In the genomic region with DNA sequence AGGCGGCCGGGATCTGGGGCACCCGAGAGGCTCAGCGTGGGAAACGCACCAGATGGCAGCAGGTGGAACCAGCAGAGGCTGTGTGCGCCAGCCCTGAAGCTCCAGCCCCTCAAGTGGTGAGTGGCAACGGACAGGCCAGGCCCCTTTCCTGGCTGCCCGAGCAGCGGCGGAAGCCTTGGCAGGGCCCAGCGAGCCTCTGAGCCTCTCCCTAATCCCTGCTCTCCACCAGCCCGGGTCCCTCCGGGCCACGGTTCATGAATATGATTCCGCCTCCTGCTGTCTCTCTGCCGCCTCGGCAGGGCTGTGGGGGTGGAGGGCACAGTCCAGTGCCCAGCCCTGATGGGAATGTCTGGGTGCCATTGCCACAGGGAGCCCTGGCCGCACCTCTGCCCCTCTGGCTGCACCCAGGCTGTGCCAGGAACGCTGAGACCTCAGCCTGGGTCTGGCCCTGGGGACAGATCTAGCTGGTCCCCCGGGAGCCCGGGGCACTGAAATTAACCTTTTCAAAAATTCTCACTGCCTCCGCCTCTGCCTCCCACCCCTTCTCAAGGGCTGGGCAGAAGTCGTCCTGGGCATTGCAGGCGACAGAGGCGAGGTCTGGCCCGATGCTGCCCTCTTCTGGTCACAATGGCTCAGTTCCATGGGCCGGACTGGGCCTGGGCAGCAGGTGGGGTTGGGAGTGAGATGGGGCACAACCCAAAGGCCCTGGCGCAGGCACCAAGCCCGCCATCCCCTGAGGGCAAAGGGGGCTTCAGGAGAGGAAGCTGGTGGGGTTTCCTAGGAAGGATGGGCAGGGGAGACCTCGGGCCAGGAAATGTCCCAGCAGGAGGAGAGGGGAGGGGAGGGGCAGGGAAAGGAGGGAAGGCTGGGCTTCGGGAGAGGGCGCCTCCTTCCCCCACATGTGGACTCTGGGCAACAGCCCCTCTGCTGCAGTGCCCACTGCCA, we compare ENCODE assay signal across 1 cellular context.
TF ChIP-seq lines count a peak whose summit lies in the region.

No MANE protein-coding gene starts in this region.

TF ChIP-seq in HEK293, 187 proteins besides CTCF, POLR2A, EP300 and RAD21 (continued from another document):
- no peak for TF ChIP-seq ZNF132 (tag by site-specific recombination; IDR thresholded peaks at IDR 0.05; ENCODE audit: borderline replicate concordance)
- no peak for TF ChIP-seq ZNF785 (tag by site-specific recombination; IDR thresholded peaks at IDR 0.05)
- TF ChIP-seq ZNF184 (tag by site-specific recombination; IDR thresholded peaks at IDR 0.05) = no peak
- no peak for TF ChIP-seq ZNF121 (tag by site-specific recombination; IDR thresholded peaks at IDR 0.05)
- TF ChIP-seq ZNF223 (tag by site-specific recombination; IDR thresholded peaks at IDR 0.05) = no peak
- TF ChIP-seq GLI4 (tag by site-specific recombination; IDR thresholded peaks at IDR 0.05) = no peak
- no peak for TF ChIP-seq ZNF791 (tag by site-specific recombination; IDR thresholded peaks at IDR 0.05)
- TF ChIP-seq FEZF1 (tag by site-specific recombination; IDR thresholded peaks at IDR 0.05) = no peak
- TF ChIP-seq ZNF19 (tag by site-specific recombination; IDR thresholded peaks at IDR 0.05; ENCODE audit: low read depth) = no peak
- TF ChIP-seq ZBTB20 (tag by site-specific recombination; IDR thresholded peaks at IDR 0.05) = 0 out of 2 replicates have a peak, but pooled peaks have one; percentile 22
- TF ChIP-seq ZNF37A (tag by site-specific recombination; IDR thresholded peaks at IDR 0.05) = no peak
- TF ChIP-seq, protein P1, sequence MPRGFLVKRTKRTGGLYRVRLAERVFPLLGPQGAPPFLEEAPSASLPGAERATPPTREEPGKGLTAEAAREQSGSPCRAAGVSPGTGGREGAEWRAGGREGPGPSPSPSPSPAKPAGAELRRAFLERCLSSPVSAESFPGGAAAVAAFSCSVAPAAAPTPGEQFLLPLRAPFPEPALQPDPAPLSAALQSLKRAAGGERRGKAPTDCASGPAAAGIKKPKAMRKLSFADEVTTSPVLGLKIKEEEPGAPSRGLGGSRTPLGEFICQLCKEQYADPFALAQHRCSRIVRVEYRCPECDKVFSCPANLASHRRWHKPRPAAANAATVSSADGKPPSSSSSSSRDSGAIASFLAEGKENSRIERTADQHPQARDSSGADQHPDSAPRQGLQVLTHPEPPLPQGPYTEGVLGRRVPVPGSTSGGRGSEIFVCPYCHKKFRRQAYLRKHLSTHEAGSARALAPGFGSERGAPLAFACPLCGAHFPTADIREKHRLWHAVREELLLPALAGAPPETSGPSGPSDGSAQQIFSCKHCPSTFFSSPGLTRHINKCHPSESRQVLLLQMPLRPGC (tag by site-specific recombination; IDR thresholded peaks at IDR 0.05) = no peak
- TF ChIP-seq, protein P2, sequence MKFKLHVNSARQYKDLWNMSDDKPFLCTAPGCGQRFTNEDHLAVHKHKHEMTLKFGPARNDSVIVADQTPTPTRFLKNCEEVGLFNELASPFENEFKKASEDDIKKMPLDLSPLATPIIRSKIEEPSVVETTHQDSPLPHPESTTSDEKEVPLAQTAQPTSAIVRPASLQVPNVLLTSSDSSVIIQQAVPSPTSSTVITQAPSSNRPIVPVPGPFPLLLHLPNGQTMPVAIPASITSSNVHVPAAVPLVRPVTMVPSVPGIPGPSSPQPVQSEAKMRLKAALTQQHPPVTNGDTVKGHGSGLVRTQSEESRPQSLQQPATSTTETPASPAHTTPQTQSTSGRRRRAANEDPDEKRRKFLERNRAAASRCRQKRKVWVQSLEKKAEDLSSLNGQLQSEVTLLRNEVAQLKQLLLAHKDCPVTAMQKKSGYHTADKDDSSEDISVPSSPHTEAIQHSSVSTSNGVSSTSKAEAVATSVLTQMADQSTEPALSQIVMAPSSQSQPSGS (tag by site-specific recombination; IDR thresholded peaks at IDR 0.05; ENCODE audit: low read depth) = no peak
- no peak for TF ChIP-seq KLF7 (tag by site-specific recombination; IDR thresholded peaks at IDR 0.05; ENCODE audit: borderline replicate concordance)
- TF ChIP-seq, protein P3, sequence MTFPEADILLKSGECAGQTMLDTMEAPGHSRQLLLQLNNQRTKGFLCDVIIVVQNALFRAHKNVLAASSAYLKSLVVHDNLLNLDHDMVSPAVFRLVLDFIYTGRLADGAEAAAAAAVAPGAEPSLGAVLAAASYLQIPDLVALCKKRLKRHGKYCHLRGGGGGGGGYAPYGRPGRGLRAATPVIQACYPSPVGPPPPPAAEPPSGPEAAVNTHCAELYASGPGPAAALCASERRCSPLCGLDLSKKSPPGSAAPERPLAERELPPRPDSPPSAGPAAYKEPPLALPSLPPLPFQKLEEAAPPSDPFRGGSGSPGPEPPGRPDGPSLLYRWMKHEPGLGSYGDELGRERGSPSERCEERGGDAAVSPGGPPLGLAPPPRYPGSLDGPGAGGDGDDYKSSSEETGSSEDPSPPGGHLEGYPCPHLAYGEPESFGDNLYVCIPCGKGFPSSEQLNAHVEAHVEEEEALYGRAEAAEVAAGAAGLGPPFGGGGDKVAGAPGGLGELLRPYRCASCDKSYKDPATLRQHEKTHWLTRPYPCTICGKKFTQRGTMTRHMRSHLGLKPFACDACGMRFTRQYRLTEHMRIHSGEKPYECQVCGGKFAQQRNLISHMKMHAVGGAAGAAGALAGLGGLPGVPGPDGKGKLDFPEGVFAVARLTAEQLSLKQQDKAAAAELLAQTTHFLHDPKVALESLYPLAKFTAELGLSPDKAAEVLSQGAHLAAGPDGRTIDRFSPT (tag by site-specific recombination; IDR thresholded peaks at IDR 0.05) = peak; percentile 65
- TF ChIP-seq, protein P4, sequence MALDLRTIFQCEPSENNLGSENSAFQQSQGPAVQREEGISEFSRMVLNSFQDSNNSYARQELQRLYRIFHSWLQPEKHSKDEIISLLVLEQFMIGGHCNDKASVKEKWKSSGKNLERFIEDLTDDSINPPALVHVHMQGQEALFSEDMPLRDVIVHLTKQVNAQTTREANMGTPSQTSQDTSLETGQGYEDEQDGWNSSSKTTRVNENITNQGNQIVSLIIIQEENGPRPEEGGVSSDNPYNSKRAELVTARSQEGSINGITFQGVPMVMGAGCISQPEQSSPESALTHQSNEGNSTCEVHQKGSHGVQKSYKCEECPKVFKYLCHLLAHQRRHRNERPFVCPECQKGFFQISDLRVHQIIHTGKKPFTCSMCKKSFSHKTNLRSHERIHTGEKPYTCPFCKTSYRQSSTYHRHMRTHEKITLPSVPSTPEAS (tag by site-specific recombination; IDR thresholded peaks at IDR 0.05) = no peak
- TF ChIP-seq, protein P5, sequence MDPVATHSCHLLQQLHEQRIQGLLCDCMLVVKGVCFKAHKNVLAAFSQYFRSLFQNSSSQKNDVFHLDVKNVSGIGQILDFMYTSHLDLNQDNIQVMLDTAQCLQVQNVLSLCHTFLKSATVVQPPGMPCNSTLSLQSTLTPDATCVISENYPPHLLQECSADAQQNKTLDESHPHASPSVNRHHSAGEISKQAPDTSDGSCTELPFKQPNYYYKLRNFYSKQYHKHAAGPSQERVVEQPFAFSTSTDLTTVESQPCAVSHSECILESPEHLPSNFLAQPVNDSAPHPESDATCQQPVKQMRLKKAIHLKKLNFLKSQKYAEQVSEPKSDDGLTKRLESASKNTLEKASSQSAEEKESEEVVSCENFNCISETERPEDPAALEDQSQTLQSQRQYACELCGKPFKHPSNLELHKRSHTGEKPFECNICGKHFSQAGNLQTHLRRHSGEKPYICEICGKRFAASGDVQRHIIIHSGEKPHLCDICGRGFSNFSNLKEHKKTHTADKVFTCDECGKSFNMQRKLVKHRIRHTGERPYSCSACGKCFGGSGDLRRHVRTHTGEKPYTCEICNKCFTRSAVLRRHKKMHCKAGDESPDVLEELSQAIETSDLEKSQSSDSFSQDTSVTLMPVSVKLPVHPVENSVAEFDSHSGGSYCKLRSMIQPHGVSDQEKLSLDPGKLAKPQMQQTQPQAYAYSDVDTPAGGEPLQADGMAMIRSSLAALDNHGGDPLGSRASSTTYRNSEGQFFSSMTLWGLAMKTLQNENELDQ (tag by site-specific recombination; IDR thresholded peaks at IDR 0.05; ENCODE audit: low read depth) = no peak
- no peak for TF ChIP-seq ZSCAN16 (tag by site-specific recombination; IDR thresholded peaks at IDR 0.05)
- TF ChIP-seq ZNF48 (tag by site-specific recombination; IDR thresholded peaks at IDR 0.05) = no peak
- no peak for TF ChIP-seq ZNF777 (tag by site-specific recombination; IDR thresholded peaks at IDR 0.05; ENCODE audit: borderline replicate concordance)
- TF ChIP-seq ZNF391 (tag by site-specific recombination; IDR thresholded peaks at IDR 0.05; ENCODE audit: borderline replicate concordance, low read depth) = peak; percentile 26; the same call in 1 of the 2 replicates
- TF ChIP-seq REPIN1 (tag by site-specific recombination; IDR thresholded peaks at IDR 0.05; ENCODE audit: low read depth) = no peak
- no peak for TF ChIP-seq ZNF114 (tag by site-specific recombination; IDR thresholded peaks at IDR 0.05)
- TF ChIP-seq, protein P6, sequence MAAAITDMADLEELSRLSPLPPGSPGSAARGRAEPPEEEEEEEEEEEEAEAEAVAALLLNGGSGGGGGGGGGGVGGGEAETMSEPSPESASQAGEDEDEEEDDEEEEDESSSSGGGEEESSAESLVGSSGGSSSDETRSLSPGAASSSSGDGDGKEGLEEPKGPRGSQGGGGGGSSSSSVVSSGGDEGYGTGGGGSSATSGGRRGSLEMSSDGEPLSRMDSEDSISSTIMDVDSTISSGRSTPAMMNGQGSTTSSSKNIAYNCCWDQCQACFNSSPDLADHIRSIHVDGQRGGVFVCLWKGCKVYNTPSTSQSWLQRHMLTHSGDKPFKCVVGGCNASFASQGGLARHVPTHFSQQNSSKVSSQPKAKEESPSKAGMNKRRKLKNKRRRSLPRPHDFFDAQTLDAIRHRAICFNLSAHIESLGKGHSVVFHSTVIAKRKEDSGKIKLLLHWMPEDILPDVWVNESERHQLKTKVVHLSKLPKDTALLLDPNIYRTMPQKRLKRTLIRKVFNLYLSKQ (tag by site-specific recombination; IDR thresholded peaks at IDR 0.05; ENCODE audit: borderline replicate concordance) = no peak
- TF ChIP-seq, protein P7, sequence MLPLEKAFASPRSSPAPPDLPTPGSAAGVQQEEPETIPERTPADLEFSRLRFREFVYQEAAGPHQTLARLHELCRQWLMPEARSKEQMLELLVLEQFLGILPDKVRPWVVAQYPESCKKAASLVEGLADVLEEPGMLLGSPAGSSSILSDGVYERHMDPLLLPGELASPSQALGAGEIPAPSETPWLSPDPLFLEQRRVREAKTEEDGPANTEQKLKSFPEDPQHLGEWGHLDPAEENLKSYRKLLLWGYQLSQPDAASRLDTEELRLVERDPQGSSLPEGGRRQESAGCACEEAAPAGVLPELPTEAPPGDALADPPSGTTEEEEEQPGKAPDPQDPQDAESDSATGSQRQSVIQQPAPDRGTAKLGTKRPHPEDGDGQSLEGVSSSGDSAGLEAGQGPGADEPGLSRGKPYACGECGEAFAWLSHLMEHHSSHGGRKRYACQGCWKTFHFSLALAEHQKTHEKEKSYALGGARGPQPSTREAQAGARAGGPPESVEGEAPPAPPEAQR (tag by site-specific recombination; IDR thresholded peaks at IDR 0.05) = no peak
- no peak for TF ChIP-seq GFI1B (tag by site-specific recombination; IDR thresholded peaks at IDR 0.05)
- no peak for TF ChIP-seq ZBTB7A (tag by site-specific recombination; IDR thresholded peaks at IDR 0.05; ENCODE audit: low read depth)
- no peak for TF ChIP-seq ZNF341 (tag by site-specific recombination; IDR thresholded peaks at IDR 0.05; ENCODE audit: low read depth)
- no peak for TF ChIP-seq ZNF521 (tag by site-specific recombination; IDR thresholded peaks at IDR 0.05)
- TF ChIP-seq ZNF112 (tag by site-specific recombination; IDR thresholded peaks at IDR 0.05) = no peak
- TF ChIP-seq ZFP37 (tag by site-specific recombination; IDR thresholded peaks at IDR 0.05) = no peak
- no peak for TF ChIP-seq ZXDB (tag by site-specific recombination; IDR thresholded peaks at IDR 0.05)
- TF ChIP-seq, protein P8, sequence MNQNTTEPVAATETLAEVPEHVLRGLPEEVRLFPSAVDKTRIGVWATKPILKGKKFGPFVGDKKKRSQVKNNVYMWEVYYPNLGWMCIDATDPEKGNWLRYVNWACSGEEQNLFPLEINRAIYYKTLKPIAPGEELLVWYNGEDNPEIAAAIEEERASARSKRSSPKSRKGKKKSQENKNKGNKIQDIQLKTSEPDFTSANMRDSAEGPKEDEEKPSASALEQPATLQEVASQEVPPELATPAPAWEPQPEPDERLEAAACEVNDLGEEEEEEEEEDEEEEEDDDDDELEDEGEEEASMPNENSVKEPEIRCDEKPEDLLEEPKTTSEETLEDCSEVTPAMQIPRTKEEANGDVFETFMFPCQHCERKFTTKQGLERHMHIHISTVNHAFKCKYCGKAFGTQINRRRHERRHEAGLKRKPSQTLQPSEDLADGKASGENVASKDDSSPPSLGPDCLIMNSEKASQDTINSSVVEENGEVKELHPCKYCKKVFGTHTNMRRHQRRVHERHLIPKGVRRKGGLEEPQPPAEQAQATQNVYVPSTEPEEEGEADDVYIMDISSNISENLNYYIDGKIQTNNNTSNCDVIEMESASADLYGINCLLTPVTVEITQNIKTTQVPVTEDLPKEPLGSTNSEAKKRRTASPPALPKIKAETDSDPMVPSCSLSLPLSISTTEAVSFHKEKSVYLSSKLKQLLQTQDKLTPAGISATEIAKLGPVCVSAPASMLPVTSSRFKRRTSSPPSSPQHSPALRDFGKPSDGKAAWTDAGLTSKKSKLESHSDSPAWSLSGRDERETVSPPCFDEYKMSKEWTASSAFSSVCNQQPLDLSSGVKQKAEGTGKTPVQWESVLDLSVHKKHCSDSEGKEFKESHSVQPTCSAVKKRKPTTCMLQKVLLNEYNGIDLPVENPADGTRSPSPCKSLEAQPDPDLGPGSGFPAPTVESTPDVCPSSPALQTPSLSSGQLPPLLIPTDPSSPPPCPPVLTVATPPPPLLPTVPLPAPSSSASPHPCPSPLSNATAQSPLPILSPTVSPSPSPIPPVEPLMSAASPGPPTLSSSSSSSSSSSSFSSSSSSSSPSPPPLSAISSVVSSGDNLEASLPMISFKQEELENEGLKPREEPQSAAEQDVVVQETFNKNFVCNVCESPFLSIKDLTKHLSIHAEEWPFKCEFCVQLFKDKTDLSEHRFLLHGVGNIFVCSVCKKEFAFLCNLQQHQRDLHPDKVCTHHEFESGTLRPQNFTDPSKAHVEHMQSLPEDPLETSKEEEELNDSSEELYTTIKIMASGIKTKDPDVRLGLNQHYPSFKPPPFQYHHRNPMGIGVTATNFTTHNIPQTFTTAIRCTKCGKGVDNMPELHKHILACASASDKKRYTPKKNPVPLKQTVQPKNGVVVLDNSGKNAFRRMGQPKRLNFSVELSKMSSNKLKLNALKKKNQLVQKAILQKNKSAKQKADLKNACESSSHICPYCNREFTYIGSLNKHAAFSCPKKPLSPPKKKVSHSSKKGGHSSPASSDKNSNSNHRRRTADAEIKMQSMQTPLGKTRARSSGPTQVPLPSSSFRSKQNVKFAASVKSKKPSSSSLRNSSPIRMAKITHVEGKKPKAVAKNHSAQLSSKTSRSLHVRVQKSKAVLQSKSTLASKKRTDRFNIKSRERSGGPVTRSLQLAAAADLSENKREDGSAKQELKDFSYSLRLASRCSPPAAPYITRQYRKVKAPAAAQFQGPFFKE (tag by site-specific recombination; IDR thresholded peaks at IDR 0.05; ENCODE audit: borderline replicate concordance) = no peak
- TF ChIP-seq HOXC10 (CRISPR knock-in tag; IDR thresholded peaks at IDR 0.05) = no peak
- no peak for TF ChIP-seq ZNF10 (tag by site-specific recombination; IDR thresholded peaks at IDR 0.05)
- TF ChIP-seq ZNF221 (tag by site-specific recombination; IDR thresholded peaks at IDR 0.05; ENCODE audit: borderline replicate concordance) = no peak
- no peak for TF ChIP-seq ZNF24 (tag by site-specific recombination; IDR thresholded peaks at IDR 0.05)
- TF ChIP-seq ZNF350 (tag by site-specific recombination; IDR thresholded peaks at IDR 0.05) = no peak
TF ChIP-seq in HEK293: peak in this region for 21.
